In the genomic region with DNA sequence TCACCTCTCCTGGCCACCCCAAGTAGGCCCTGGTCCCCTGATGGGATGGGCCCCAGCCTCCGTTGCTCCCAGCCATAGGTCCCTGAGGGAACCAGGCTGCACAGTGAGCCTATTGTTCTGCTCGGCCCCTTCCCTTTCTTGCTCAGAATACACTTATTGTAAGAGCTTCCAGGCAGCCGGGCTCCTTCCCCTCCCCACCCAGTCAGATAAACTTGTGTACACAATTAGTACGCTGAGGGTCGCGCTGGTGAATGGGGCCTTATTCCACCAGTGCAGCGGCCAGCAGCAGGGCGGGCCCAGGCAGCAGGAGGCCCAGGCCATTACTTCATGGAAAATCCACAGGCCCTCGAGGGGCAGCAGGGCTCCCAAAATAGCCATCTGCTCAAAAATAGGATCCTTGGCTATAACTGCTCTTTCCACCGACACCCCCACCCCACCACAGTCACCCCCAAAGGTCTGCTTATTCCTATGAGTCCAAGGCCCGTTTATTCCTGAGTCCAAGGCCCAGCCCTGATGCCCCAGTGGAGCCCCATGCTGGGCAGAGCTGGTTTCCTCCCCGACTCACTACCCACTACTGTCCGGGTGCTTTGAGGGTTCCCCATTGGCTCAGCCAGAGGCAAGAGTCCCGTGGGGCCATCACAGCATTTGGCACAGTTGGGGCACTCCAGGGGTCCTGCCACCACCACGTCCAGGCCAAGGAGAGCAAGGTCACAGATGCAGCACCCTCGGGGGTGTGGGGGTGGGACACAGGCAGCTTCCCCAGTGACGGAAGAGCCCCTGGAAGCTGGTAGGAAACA, we compare ENCODE assay signal across 1 cellular context.
TF ChIP-seq lines count a peak whose summit lies in the region.

No MANE protein-coding gene starts in this region.

TF ChIP-seq in HepG2, 621 proteins besides CTCF, POLR2A, EP300 and RAD21 (continued from another document and continues in another):
- TF ChIP-seq, protein P1, sequence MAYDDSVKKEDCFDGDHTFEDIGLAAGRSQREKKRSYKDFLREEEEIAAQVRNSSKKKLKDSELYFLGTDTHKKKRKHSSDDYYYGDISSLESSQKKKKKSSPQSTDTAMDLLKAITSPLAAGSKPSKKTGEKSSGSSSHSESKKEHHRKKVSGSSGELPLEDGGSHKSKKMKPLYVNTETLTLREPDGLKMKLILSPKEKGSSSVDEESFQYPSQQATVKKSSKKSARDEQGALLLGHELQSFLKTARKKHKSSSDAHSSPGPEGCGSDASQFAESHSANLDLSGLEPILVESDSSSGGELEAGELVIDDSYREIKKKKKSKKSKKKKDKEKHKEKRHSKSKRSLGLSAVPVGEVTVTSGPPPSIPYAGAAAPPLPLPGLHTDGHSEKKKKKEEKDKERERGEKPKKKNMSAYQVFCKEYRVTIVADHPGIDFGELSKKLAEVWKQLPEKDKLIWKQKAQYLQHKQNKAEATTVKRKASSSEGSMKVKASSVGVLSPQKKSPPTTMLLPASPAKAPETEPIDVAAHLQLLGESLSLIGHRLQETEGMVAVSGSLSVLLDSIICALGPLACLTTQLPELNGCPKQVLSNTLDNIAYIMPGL (CRISPR knock-in tag; IDR thresholded peaks at IDR 0.05; ENCODE audit: borderline replicate concordance in 1 of 2, low read depth in 1 of 2): peak in 1 of 2 experiments; percentile 58; a peak in 1 of 4 replicates
- TF ChIP-seq ZFP62 (CRISPR knock-in tag; IDR thresholded peaks at IDR 0.05) (no peak), ZNF772 (CRISPR knock-in tag; IDR thresholded peaks at IDR 0.05) (peak; percentile 59), PHF8 (CRISPR knock-in tag; IDR thresholded peaks at IDR 0.05) (peak; percentile 40; the same call in 1 of the 2 replicates), ZNF234 (CRISPR knock-in tag; conservative IDR thresholded peaks at IDR 0.05) (no peak), ZNF7 (CRISPR knock-in tag; IDR thresholded peaks at IDR 0.05) (no peak), FOXO1 (CRISPR knock-in tag; IDR thresholded peaks at IDR 0.05) (peak; percentile 65), SMAD1 (CRISPR knock-in tag; IDR thresholded peaks at IDR 0.05; ENCODE audit: borderline replicate concordance, low read depth) (no peak; the same call in 1 of the 2 replicates), ZKSCAN1 (IDR thresholded peaks at IDR 0.05; ENCODE audit: low read length) (no peak), TARDBP (CRISPR knock-in tag; IDR thresholded peaks at IDR 0.05) (peak; percentile 81), HIVEP1 (CRISPR knock-in tag; IDR thresholded peaks at IDR 0.05) (no peak), NFRKB (IDR thresholded peaks at IDR 0.05) (no peak), BCL6 (CRISPR knock-in tag; IDR thresholded peaks at IDR 0.05) (peak; percentile 35; the same call in 1 of the 2 replicates), ETV6 (CRISPR knock-in tag; conservative IDR thresholded peaks at IDR 0.05) (no peak), KDM6A (CRISPR knock-in tag; IDR thresholded peaks at IDR 0.05; ENCODE audit: low read depth) (no peak), RBM39 (IDR thresholded peaks at IDR 0.05; ENCODE audit: low read depth, low read length, poor library complexity, severe bottlenecking) (no peak), NCOA1 (CRISPR knock-in tag; IDR thresholded peaks at IDR 0.05) (no peak), MEF2D (CRISPR knock-in tag; IDR thresholded peaks at IDR 0.05) (0 out of 2 replicates have a peak, but pooled peaks have one; percentile 38), MAFK (conservative IDR thresholded peaks at IDR 0.05 in 1 of 2, IDR thresholded peaks at IDR 0.05 in 1 of 2; ENCODE audit: low read length in 2 of 2) (no peak), PPARG (CRISPR knock-in tag; conservative IDR thresholded peaks at IDR 0.05) (peak; percentile 45; the same call in 1 of the 2 replicates), PAWR (CRISPR knock-in tag; IDR thresholded peaks at IDR 0.05; ENCODE audit: borderline replicate concordance) (no peak), NFIB (CRISPR knock-in tag; IDR thresholded peaks at IDR 0.05; ENCODE audit: borderline replicate concordance) (no peak), SIN3B (IDR thresholded peaks at IDR 0.05; ENCODE audit: low read length) (no peak), NFIC (IDR thresholded peaks at IDR 0.05; ENCODE audit: low read length) (no peak), KLF9 (CRISPR knock-in tag; IDR thresholded peaks at IDR 0.05; ENCODE audit: low read depth) (no peak)
- TF ChIP-seq, protein P2, sequence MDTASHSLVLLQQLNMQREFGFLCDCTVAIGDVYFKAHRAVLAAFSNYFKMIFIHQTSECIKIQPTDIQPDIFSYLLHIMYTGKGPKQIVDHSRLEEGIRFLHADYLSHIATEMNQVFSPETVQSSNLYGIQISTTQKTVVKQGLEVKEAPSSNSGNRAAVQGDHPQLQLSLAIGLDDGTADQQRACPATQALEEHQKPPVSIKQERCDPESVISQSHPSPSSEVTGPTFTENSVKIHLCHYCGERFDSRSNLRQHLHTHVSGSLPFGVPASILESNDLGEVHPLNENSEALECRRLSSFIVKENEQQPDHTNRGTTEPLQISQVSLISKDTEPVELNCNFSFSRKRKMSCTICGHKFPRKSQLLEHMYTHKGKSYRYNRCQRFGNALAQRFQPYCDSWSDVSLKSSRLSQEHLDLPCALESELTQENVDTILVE (CRISPR knock-in tag; IDR thresholded peaks at IDR 0.05): 0 out of 2 replicates have a peak, but pooled peaks have one; percentile 37
- TF ChIP-seq, protein P3, sequence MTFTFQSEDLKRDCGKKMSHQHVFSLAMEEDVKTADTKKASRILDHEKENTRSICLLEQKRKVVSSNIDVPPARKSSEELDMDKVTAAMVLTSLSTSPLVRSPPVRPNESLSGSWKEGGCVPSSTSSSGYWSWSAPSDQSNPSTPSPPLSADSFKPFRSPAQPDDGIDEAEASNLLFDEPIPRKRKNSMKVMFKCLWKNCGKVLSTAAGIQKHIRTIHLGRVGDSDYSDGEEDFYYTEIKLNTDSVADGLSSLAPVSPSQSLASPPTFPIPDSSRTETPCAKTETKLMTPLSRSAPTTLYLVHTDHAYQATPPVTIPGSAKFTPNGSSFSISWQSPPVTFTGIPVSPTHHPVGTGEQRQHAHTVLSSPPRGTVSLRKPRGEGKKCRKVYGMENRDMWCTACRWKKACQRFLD (CRISPR knock-in tag; IDR thresholded peaks at IDR 0.05; ENCODE audit: borderline replicate concordance): no peak
- TF ChIP-seq, protein P4, sequence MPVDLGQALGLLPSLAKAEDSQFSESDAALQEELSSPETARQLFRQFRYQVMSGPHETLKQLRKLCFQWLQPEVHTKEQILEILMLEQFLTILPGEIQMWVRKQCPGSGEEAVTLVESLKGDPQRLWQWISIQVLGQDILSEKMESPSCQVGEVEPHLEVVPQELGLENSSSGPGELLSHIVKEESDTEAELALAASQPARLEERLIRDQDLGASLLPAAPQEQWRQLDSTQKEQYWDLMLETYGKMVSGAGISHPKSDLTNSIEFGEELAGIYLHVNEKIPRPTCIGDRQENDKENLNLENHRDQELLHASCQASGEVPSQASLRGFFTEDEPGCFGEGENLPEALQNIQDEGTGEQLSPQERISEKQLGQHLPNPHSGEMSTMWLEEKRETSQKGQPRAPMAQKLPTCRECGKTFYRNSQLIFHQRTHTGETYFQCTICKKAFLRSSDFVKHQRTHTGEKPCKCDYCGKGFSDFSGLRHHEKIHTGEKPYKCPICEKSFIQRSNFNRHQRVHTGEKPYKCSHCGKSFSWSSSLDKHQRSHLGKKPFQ (CRISPR knock-in tag; IDR thresholded peaks at IDR 0.05; ENCODE audit: insufficient replicate concordance): no peak
- TF ChIP-seq, protein P5, sequence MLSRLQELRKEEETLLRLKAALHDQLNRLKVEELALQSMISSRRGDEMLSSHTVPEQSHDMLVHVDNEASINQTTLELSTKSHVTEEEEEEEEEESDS (CRISPR knock-in tag; IDR thresholded peaks at IDR 0.05; ENCODE audit: borderline replicate concordance): no peak
- TF ChIP-seq, protein P6, sequence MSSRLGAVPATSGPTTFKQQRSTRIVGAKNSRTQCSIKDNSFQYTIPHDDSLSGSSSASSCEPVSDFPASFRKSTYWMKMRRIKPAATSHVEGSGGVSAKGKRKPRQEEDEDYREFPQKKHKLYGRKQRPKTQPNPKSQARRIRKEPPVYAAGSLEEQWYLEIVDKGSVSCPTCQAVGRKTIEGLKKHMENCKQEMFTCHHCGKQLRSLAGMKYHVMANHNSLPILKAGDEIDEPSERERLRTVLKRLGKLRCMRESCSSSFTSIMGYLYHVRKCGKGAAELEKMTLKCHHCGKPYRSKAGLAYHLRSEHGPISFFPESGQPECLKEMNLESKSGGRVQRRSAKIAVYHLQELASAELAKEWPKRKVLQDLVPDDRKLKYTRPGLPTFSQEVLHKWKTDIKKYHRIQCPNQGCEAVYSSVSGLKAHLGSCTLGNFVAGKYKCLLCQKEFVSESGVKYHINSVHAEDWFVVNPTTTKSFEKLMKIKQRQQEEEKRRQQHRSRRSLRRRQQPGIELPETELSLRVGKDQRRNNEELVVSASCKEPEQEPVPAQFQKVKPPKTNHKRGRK (CRISPR knock-in tag; IDR thresholded peaks at IDR 0.05): no peak
- TF ChIP-seq, protein P7, sequence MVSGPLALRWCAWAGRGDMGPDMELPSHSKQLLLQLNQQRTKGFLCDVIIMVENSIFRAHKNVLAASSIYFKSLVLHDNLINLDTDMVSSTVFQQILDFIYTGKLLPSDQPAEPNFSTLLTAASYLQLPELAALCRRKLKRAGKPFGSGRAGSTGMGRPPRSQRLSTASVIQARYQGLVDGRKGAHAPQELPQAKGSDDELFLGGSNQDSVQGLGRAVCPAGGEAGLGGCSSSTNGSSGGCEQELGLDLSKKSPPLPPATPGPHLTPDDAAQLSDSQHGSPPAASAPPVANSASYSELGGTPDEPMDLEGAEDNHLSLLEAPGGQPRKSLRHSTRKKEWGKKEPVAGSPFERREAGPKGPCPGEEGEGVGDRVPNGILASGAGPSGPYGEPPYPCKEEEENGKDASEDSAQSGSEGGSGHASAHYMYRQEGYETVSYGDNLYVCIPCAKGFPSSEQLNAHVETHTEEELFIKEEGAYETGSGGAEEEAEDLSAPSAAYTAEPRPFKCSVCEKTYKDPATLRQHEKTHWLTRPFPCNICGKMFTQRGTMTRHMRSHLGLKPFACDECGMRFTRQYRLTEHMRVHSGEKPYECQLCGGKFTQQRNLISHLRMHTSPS (CRISPR knock-in tag; IDR thresholded peaks at IDR 0.05; ENCODE audit: low read depth): no peak
- TF ChIP-seq, protein P8, sequence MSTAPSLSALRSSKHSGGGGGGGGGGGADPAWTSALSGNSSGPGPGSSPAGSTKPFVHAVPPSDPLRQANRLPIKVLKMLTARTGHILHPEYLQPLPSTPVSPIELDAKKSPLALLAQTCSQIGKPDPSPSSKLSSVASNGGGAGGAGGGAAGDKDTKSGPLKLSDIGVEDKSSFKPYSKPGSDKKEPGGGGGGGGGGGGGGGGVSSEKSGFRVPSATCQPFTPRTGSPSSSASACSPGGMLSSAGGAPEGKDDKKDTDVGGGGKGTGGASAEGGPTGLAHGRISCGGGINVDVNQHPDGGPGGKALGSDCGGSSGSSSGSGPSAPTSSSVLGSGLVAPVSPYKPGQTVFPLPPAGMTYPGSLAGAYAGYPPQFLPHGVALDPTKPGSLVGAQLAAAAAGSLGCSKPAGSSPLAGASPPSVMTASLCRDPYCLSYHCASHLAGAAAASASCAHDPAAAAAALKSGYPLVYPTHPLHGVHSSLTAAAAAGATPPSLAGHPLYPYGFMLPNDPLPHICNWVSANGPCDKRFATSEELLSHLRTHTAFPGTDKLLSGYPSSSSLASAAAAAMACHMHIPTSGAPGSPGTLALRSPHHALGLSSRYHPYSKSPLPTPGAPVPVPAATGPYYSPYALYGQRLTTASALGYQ (CRISPR knock-in tag; IDR thresholded peaks at IDR 0.05): no peak; the same call in 1 of the 2 replicates
- TF ChIP-seq, protein P9, sequence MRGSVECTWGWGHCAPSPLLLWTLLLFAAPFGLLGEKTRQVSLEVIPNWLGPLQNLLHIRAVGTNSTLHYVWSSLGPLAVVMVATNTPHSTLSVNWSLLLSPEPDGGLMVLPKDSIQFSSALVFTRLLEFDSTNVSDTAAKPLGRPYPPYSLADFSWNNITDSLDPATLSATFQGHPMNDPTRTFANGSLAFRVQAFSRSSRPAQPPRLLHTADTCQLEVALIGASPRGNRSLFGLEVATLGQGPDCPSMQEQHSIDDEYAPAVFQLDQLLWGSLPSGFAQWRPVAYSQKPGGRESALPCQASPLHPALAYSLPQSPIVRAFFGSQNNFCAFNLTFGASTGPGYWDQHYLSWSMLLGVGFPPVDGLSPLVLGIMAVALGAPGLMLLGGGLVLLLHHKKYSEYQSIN (CRISPR knock-in tag; IDR thresholded peaks at IDR 0.05; ENCODE audit: borderline replicate concordance): no peak
- TF ChIP-seq, protein P10, sequence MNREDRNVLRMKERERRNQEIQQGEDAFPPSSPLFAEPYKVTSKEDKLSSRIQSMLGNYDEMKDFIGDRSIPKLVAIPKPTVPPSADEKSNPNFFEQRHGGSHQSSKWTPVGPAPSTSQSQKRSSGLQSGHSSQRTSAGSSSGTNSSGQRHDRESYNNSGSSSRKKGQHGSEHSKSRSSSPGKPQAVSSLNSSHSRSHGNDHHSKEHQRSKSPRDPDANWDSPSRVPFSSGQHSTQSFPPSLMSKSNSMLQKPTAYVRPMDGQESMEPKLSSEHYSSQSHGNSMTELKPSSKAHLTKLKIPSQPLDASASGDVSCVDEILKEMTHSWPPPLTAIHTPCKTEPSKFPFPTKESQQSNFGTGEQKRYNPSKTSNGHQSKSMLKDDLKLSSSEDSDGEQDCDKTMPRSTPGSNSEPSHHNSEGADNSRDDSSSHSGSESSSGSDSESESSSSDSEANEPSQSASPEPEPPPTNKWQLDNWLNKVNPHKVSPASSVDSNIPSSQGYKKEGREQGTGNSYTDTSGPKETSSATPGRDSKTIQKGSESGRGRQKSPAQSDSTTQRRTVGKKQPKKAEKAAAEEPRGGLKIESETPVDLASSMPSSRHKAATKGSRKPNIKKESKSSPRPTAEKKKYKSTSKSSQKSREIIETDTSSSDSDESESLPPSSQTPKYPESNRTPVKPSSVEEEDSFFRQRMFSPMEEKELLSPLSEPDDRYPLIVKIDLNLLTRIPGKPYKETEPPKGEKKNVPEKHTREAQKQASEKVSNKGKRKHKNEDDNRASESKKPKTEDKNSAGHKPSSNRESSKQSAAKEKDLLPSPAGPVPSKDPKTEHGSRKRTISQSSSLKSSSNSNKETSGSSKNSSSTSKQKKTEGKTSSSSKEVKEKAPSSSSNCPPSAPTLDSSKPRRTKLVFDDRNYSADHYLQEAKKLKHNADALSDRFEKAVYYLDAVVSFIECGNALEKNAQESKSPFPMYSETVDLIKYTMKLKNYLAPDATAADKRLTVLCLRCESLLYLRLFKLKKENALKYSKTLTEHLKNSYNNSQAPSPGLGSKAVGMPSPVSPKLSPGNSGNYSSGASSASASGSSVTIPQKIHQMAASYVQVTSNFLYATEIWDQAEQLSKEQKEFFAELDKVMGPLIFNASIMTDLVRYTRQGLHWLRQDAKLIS (CRISPR knock-in tag; IDR thresholded peaks at IDR 0.05): no peak
- TF ChIP-seq, protein P11, sequence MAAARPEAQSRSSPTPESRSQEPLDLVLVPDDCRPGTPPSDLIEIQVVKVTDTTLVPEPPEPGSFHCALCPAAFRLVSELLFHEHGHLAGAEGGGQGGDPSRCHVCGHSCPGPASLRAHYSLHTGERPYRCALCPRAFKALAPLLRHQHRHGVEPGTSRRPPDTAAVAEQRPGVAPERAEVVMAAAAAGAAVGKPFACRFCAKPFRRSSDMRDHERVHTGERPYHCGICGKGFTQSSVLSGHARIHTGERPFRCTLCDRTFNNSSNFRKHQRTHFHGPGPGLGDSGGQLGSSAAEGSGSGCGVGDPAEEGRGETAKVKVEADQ (CRISPR knock-in tag; IDR thresholded peaks at IDR 0.05; ENCODE audit: borderline replicate concordance): no peak
